18 cellular contexts compared by ENCODE assay signal in genomic region chr3:18757476-18757875, GRCh38.
DNase-seq lines count a peak whose midpoint lies in the region; ATAC-seq and TF ChIP-seq lines count a peak whose summit lies in the region.
"Had no signal": no experiment of that assay in that cellular context is flagged by ENCODE, and none has a peak within 500 bp of the region (broad histone marks: within the 10 kb centered on the region; RNA-seq: fewer than 3 reads in every experiment).

No MANE protein-coding gene starts in this region.

- H3K4me2 ChIP-seq in HCT116 (ENCODE audit: low read length) = no peak overlapping the region

- CTCF ChIA-PET in HCT116 (lab: Charles Lee) = interaction anchor here (0.7 to 2.4 kb wide), 3 partner anchors 30 to 863 kb away, joined by 3 to 9 read pairs (median 4); no protein-coding TSS in a partner anchor

- BruUV-seq in HCT116 (replicated peaks; lab: Mats Ljungman, UMichigan) = no TSS peak

- H3K79me2 ChIP-seq in HCT116 (ENCODE audit: insufficient read depth, low read length) = no peaks in the 10 kb centered on the region

- H3K4me3 ChIP-seq in HCT116 (replicated peaks in 1 of 2; ENCODE audit: low read depth in 1 of 2, low read length in 2 of 2) = no peak overlapping the region
- no peak overlapping the region for H3K4me3 ChIP-seq in testis
- H3K4me3 ChIP-seq: adrenal gland, breast epithelium, pancreas, stomach had no signal

- ATAC-seq in HCT116 = no peak
- peak in 1 of 2 donors; percentile 13 for ATAC-seq in naive thymus-derived CD8-positive, alpha-beta T cell

- no peak for TF ChIP-seq CTCF in HCT116 (IDR thresholded peaks at IDR 0.05 in 2 of 3, conservative IDR thresholded peaks at IDR 0.05 in 1 of 3; ENCODE audit: borderline replicate concordance in 1 of 3, insufficient read depth in 1 of 3, low read depth in 2 of 3, low read length in 2 of 3)
- TF ChIP-seq CTCF in testis (IDR thresholded peaks at IDR 0.05) = no peak

- whole genome bisulfite sequencing in testis, 2 donors = 92 to 94% methylated on average over 3 of the region's 3 CpGs

- H3K4me3 Mint-ChIP-seq in activated CD4-positive, alpha-beta T cell treated with anti-CD3 and anti-CD28 coated beads, Interleukin-2, amount 10 ng/mL, durations not matched to agents 24 days and 14 days = peak overlapping the region; percentile 27
- peak overlapping the region; percentile 18 for H3K4me3 Mint-ChIP-seq in activated naive CD8-positive, alpha-beta T cell
- H3K4me3 Mint-ChIP-seq in naive thymus-derived CD8-positive, alpha-beta T cell = peak overlapping the region in 2 of 10 donors; percentile 1 to 14
- H3K4me3 Mint-ChIP-seq: dendritic cell treated with granulocyte-macrophage colony-stimulating factor and Interleukin-4, amounts not matched to agents 40 ng/mL and 50 ng/mL, for 4 days had no signal

- H4K20me1 ChIP-seq in HCT116 (ENCODE audit: insufficient read depth) = no peaks in the 10 kb centered on the region; the same call in 1 of the 2 replicates

- peak overlapping the region; percentile 42 for H2AFZ ChIP-seq in HCT116 (ENCODE audit: low read depth, low read length, poor library complexity, severe bottlenecking)

- peak overlapping the region; percentile 74 for H3K27ac Mint-ChIP-seq in activated CD4-positive, alpha-beta T cell treated with anti-CD3 and anti-CD28 coated beads, Interleukin-2, amount 10 ng/mL, durations not matched to agents 24 days and 14 days
- H3K27ac Mint-ChIP-seq in activated naive CD8-positive, alpha-beta T cell = peak overlapping the region; percentile 76
- H3K27ac Mint-ChIP-seq in naive thymus-derived CD8-positive, alpha-beta T cell = peak overlapping the region in 9 of 10 donors; percentile 5 to 89 (median 73)
- H3K27ac Mint-ChIP-seq: dendritic cell treated with granulocyte-macrophage colony-stimulating factor and Interleukin-4, amounts not matched to agents 40 ng/mL and 50 ng/mL, for 4 days had no signal

- H3K9ac ChIP-seq in HCT116 (ENCODE audit: low read length) = no peak overlapping the region

- H3K9me3 Mint-ChIP-seq in activated CD4-positive, alpha-beta T cell treated with anti-CD3 and anti-CD28 coated beads, Interleukin-2, amount 10 ng/mL, durations not matched to agents 24 days and 14 days = no peaks in the 10 kb centered on the region
- no peaks in the 10 kb centered on the region for H3K9me3 Mint-ChIP-seq in activated naive CD8-positive, alpha-beta T cell (ENCODE audit: low read depth)
- no peaks in the 10 kb centered on the region for H3K9me3 Mint-ChIP-seq in naive thymus-derived CD8-positive, alpha-beta T cell
- H3K9me3 Mint-ChIP-seq: dendritic cell treated with granulocyte-macrophage colony-stimulating factor and Interleukin-4, amounts not matched to agents 40 ng/mL and 50 ng/mL, for 4 days had no signal

- intact Hi-C loops in activated CD4-positive, alpha-beta T cell treated with anti-CD3 and anti-CD28 coated beads, Interleukin-2, amount 10 ng/mL, durations not matched to agents 24 days and 14 days (cut with micrococcal nuclease) = loop anchor here (5.0 kb wide), 1 partner anchor 230 kb away; no protein-coding TSS in a partner anchor
- intact Hi-C loops in HCT116 (cut with micrococcal nuclease) (loop anchor here (5.0 to 10.0 kb wide), 2 partner anchors 200 to 863 kb away; no protein-coding TSS in a partner anchor), testis (cut with DNase I; ENCODE audit: low total_unique reads) (no loop called here)

- H3K4me1 Mint-ChIP-seq in activated CD4-positive, alpha-beta T cell treated with anti-CD3 and anti-CD28 coated beads, Interleukin-2, amount 10 ng/mL, durations not matched to agents 24 days and 14 days = peaks cover 45% of the 10 kb centered on the region
- peaks cover 53% of the 10 kb centered on the region for H3K4me1 Mint-ChIP-seq in activated naive CD8-positive, alpha-beta T cell (ENCODE audit: low read depth)
- H3K4me1 Mint-ChIP-seq in naive thymus-derived CD8-positive, alpha-beta T cell = peaks cover 24 to 48% (median 47%) of the 10 kb centered on the region in 4 donors

- no peaks in the 10 kb centered on the region for H3K9me3 ChIP-seq in HCT116 (ENCODE audit: control insufficient read depth in 1 of 2, insufficient read depth in 1 of 2, low read depth in 1 of 2, low read length in 2 of 2)
- H3K9me3 ChIP-seq in testis = no peaks in the 10 kb centered on the region
- H3K9me3 ChIP-seq: adrenal gland, breast epithelium, pancreas, stomach had no signal

- TF ChIP-seq POLR2A in HCT116 (IDR thresholded peaks at IDR 0.05; ENCODE audit: borderline replicate concordance, extremely low read depth, insufficient read depth, insufficient read length) (no peak), testis (IDR thresholded peaks at IDR 0.05) (no peak)

- no peak for TF ChIP-seq RAD21 in HCT116 (IDR thresholded peaks at IDR 0.05; ENCODE audit: low read depth)

- peaks cover 10% of the 10 kb centered on the region for H3K36me3 Mint-ChIP-seq in activated CD4-positive, alpha-beta T cell treated with anti-CD3 and anti-CD28 coated beads, Interleukin-2, amount 10 ng/mL, durations not matched to agents 24 days and 14 days (ENCODE audit: low read depth)
- no peaks in the 10 kb centered on the region for H3K36me3 Mint-ChIP-seq in activated naive CD8-positive, alpha-beta T cell
- H3K36me3 Mint-ChIP-seq in naive thymus-derived CD8-positive, alpha-beta T cell = no peaks in the 10 kb centered on the region

- POLR2A ChIA-PET in HCT116 (lab: Charles Lee) = no interaction called here
- POLR2A ChIA-PET in naive thymus-derived CD8-positive, alpha-beta T cell (lab: Charles Lee) = interaction anchor here (0.8 to 3.0 kb wide), 6 partner anchors 33 to 338 kb away, joined by 3 to 22 read pairs (median 6); partner anchors contain the start of gene SATB1

- H3K36me3 ChIP-seq in HCT116 (ENCODE audit: control insufficient read depth in 1 of 2, insufficient read depth in 2 of 2, low read length in 2 of 2) (no peaks in the 10 kb centered on the region), testis (ENCODE audit: low read depth, missing control alignments) (no peaks in the 10 kb centered on the region)
- H3K36me3 ChIP-seq: adrenal gland, breast epithelium, pancreas, stomach had no signal

- no peaks in the 10 kb centered on the region for H3K27me3 Mint-ChIP-seq in activated CD4-positive, alpha-beta T cell treated with anti-CD3 and anti-CD28 coated beads, Interleukin-2, amount 10 ng/mL, durations not matched to agents 24 days and 14 days
- H3K27me3 Mint-ChIP-seq in activated naive CD8-positive, alpha-beta T cell = no peaks in the 10 kb centered on the region
- no peaks in the 10 kb centered on the region for H3K27me3 Mint-ChIP-seq in naive thymus-derived CD8-positive, alpha-beta T cell
- H3K27me3 Mint-ChIP-seq: dendritic cell treated with granulocyte-macrophage colony-stimulating factor and Interleukin-4, amounts not matched to agents 40 ng/mL and 50 ng/mL, for 4 days had no signal

- no peak for DNase-seq in activated CD4-positive, alpha-beta T cell treated with anti-CD3 and anti-CD28 coated beads, Interleukin-2, amount 10 ng/mL, durations not matched to agents 24 days and 14 days
- no peak for DNase-seq in activated CD4-positive, alpha-beta T cell treated with anti-CD3 and anti-CD28 coated beads for 4 hours
- DNase-seq in HCT116 (ENCODE audit: low read depth, low spot score) (no peak), testis (no peak)
- no peak for DNase-seq in naive thymus-derived CD8-positive, alpha-beta T cell
- no peak for DNase-seq in activated CD4-positive, CD25-positive, alpha-beta regulatory T cell (lab: John Stamatoyannopoulos, UW)
- DNase-seq in stimulated activated CD4-positive, alpha-beta T cell treated with anti-CD3 and anti-CD28 coated beads, Interleukin-15, amount 100 ng/mL, for 24 hours = no peak
- DNase-seq: adrenal gland; HCEC 1CT; NCI-H1436 treated with DMSO at 0.1 percent for 48 hours; NCI-H2171; stimulated activated CD4-positive, alpha-beta T cell treated with anti-CD3 and anti-CD28 coated beads, Interleukin-1b, Interleukin-23, amount 100 ng/mL, for 48 hours; stomach had no signal

- RAD21 ChIA-PET in HCT116 (lab: Charles Lee; ENCODE audit: low non-redundant PET in 1 of 2, low total read pairs in 2 of 2, uncharacterized antibody in 2 of 2, unreplicated experiment in 2 of 2) = no interaction called here

- H3K4me1 ChIP-seq in HCT116 (ENCODE audit: control insufficient read depth in 1 of 2, insufficient read depth in 2 of 2, low read length in 2 of 2) (peaks cover 0 to 3% of the 10 kb centered on the region in 2 experiments; a peak in 1 of 4 replicates), testis (no peaks in the 10 kb centered on the region)
- H3K4me1 ChIP-seq: adrenal gland, breast epithelium had no signal

- H3K27ac ChIP-seq in HCT116 (ENCODE audit: low read depth, low read length) (no peak overlapping the region), testis (no peak overlapping the region)
- H3K27ac ChIP-seq: adrenal gland, breast epithelium, C4-2B, stomach had no signal

- H3K9me2 ChIP-seq in HCT116 (ENCODE audit: insufficient read depth) = no peaks in the 10 kb centered on the region

- no peaks in the 10 kb centered on the region for H3K27me3 ChIP-seq in HCT116 (ENCODE audit: insufficient read depth, low read length)
- no peaks in the 10 kb centered on the region for H3K27me3 ChIP-seq in testis
- H3K27me3 ChIP-seq: adrenal gland, breast epithelium, pancreas, stomach had no signal

TF ChIP-seq in HCT116, 20 proteins besides CTCF, POLR2A, EP300 and RAD21 (continues in another document):
- TF ChIP-seq ELF1 (IDR thresholded peaks at IDR 0.05; ENCODE audit: borderline replicate concordance, low read depth) = no peak
- no peak for TF ChIP-seq FOSL1 (IDR thresholded peaks at IDR 0.05; ENCODE audit: low read depth)
- TF ChIP-seq ATF3 (IDR thresholded peaks at IDR 0.05) = no peak
- TF ChIP-seq SP1 (IDR thresholded peaks at IDR 0.05; ENCODE audit: low read depth) = no peak
